ENCODE assay signal across 8 cellular contexts in the genomic region with DNA sequence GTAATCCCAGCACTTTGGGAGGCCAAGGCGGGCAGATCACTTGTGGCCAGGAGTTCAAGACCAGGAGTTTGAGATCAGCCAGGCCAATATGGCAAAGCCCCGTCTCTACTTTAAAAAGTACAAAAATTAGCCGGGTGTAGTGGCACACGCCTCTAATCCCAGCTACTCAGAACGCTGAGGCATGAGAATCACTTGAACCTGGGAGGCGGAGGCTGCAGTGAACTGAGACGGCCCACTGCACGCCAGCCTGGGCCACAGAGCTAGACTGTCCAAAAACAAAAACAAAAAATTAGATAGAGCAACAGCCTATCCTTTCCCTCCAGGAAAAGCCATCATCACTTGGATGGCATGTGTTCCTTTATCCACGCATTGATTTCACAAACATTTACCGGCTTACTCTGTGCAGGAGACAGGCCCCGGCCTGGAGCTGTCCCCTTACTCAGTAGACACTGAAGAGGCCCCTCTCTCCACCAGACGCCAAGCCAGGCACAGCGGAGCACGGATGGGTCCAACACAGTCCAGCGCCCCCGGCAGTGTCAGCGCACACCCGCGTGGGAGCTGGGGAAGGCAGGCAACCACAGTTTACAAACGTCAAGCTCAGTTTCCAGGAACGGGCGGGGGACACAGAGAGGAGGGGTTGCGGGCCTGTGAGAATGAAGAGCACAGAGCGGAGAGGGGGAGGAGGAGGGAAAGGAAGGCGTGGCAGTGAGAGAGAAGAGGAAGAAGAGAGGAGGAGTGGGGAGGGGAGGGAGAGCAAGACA. TPM values are rescaled to one million over a fixed set of nuclear protein-coding genes. Genes with fewer than 3 reads are reported as not detected.
DNase-seq lines count a peak whose midpoint lies in the region; ATAC-seq and TF ChIP-seq lines count a peak whose summit lies in the region.

No MANE protein-coding gene starts in this region.

- no peak for TF ChIP-seq EP300 in stomach (IDR thresholded peaks at IDR 0.05)

- H3K27ac Mint-ChIP-seq in CD4-positive, CD25-positive, alpha-beta regulatory T cell: no peak overlapping the region

- peaks cover 0 to 2% (median 1%) of the 10 kb centered on the region in 7 donors for H3K9me3 Mint-ChIP-seq in CD4-positive, CD25-positive, alpha-beta regulatory T cell

- H3K36me3 Mint-ChIP-seq in CD4-positive, CD25-positive, alpha-beta regulatory T cell: no peaks in the 10 kb centered on the region

- H3K4me3 ChIP-seq in CD4-positive, CD25-positive, alpha-beta regulatory T cell (ENCODE audit: low read depth, low read length): no peak overlapping the region
- H3K4me3 ChIP-seq in SK-N-MC (peak overlapping the region; percentile 68), mucosa of descending colon (no peak overlapping the region), stomach (peak overlapping the region in 2 of 4 donors; percentile 34 to 42), MG63 (no peak overlapping the region)

- intact Hi-C loops in mucosa of descending colon (cut with DNase I, micrococcal nuclease) (no loop called here), stomach (cut with DNase I; ENCODE audit: low total_unique reads) (no loop called here)

- peaks cover 44% of the 10 kb centered on the region for H3K27me3 Mint-ChIP-seq in CD4-positive, CD25-positive, alpha-beta regulatory T cell

- peak overlapping the region; percentile 2 for H3K9ac ChIP-seq in SK-N-MC (ENCODE audit: insufficient read length)

- TF ChIP-seq POLR2A in stomach (IDR thresholded peaks at IDR 0.05): no peak

- TF ChIP-seq CTCF in mucosa of descending colon (IDR thresholded peaks at IDR 0.05) (no peak), stomach (IDR thresholded peaks at IDR 0.05) (no peak)

- peak in 2 of 3 donors; percentile 41 to 92 for DNase-seq in CD4-positive, CD25-positive, alpha-beta regulatory T cell
- DNase-seq in SK-N-MC (ENCODE audit: low read depth, low spot score) (no peak), amniotic epithelial cell (ENCODE audit: low read depth) (peak; percentile 46), mucosa of descending colon (peak; percentile 55 to 64 (median 55)), stomach (no peak), MG63 (no peak)

- H3K36me3 ChIP-seq in CD4-positive, CD25-positive, alpha-beta regulatory T cell (ENCODE audit: control insufficient read depth, insufficient read depth, low read length): no peaks in the 10 kb centered on the region
- no peaks in the 10 kb centered on the region; the same call in 1 of the 2 replicates for H3K36me3 ChIP-seq in SK-N-MC (ENCODE audit: insufficient read depth, low read length)
- H3K36me3 ChIP-seq in mucosa of descending colon (ENCODE audit: low read depth): no peaks in the 10 kb centered on the region
- no peaks in the 10 kb centered on the region for H3K36me3 ChIP-seq in stomach
- H3K36me3 ChIP-seq in MG63: no peaks in the 10 kb centered on the region

- peaks cover 16 to 46% (median 30%) of the 10 kb centered on the region in 4 donors for H3K4me1 Mint-ChIP-seq in CD4-positive, CD25-positive, alpha-beta regulatory T cell

- H3K4me3 Mint-ChIP-seq in CD4-positive, CD25-positive, alpha-beta regulatory T cell: peak overlapping the region; percentile 53 to 84 (median 80)

- 57 to 73% (median 65%) methylated on average over 25 of the region's 25 CpGs for WGBS in stomach, 5 donors

- H3K27me3 ChIP-seq in CD4-positive, CD25-positive, alpha-beta regulatory T cell (ENCODE audit: control insufficient read depth, insufficient read depth, low read length): peaks cover 16% of the 10 kb centered on the region
- H3K27me3 ChIP-seq in stomach: peaks cover 0 to 52% (median 15%) of the 10 kb centered on the region in 3 donors
- H3K27me3 ChIP-seq in MG63: no peaks in the 10 kb centered on the region

- H3K4me1 ChIP-seq in CD4-positive, CD25-positive, alpha-beta regulatory T cell (ENCODE audit: control insufficient read depth, insufficient read depth, low read length, poor library complexity, severe bottlenecking): peaks cover 30% of the 10 kb centered on the region
- H3K4me1 ChIP-seq in mucosa of descending colon (ENCODE audit: low read depth): peaks cover 34% of the 10 kb centered on the region
- peaks cover 13 to 25% (median 20%) of the 10 kb centered on the region in 4 donors for H3K4me1 ChIP-seq in stomach

- ATAC-seq in CD4-positive, CD25-positive, alpha-beta regulatory T cell (ENCODE audit: low read depth in 2 of 2): peak; percentile 54 to 70
- ATAC-seq in mucosa of descending colon: peak; percentile 43
- ATAC-seq in GM21390 (IDR thresholded peaks at IDR 0.05; ENCODE audit: unreplicated experiment): no peak
- no peak for ATAC-seq in HG03097 (IDR thresholded peaks at IDR 0.05; ENCODE audit: low FRiP score, unreplicated experiment)

- H3K27ac ChIP-seq in CD4-positive, CD25-positive, alpha-beta regulatory T cell (ENCODE audit: insufficient read depth, low read length, poor library complexity, severe bottlenecking): no peak overlapping the region
- H3K27ac ChIP-seq in SK-N-MC (peak overlapping the region; percentile 70), stomach (peak overlapping the region in 3 of 5 donors; percentile 47 to 68 (median 66))

- peaks cover 2% of the 10 kb centered on the region in 2 experiments for H3K9me3 ChIP-seq in CD4-positive, CD25-positive, alpha-beta regulatory T cell (ENCODE audit: control insufficient read depth in 2 of 2, low read length in 2 of 2)
- H3K9me3 ChIP-seq in SK-N-MC (ENCODE audit: low read depth, low read length): no peaks in the 10 kb centered on the region
- H3K9me3 ChIP-seq in mucosa of descending colon: no peaks in the 10 kb centered on the region
- peaks cover 0 to 2% (median 0%) of the 10 kb centered on the region in 4 donors for H3K9me3 ChIP-seq in stomach
- peaks cover 1% of the 10 kb centered on the region for H3K9me3 ChIP-seq in MG63

RNA-seq across cellular contexts. Expression of gene GP5, which starts 3.1 kb away (rescaled TPM):
- total RNA-seq in CD4-positive, CD25-positive, alpha-beta regulatory T cell: 1.4 TPM
- polyA plus RNA-seq in CD4-positive, CD25-positive, alpha-beta regulatory T cell: 1 to 10 TPM in 2 of 4 donors, under 1 TPM in 2; 0.41 to 2.7 (median 1.2) TPM
- total RNA-seq in mucosa of descending colon (under 1 TPM in 2 of 3 donors, not detected in 1; 0.07 to 0.19 TPM), stomach (under 1 TPM in 1 of 5 donors, not detected in 4; 0.18 TPM)
- polyA plus RNA-seq in stomach: not detected
- not detected in 2 replicates for total RNA-seq in MG63 (2014; rRNA removed; shearing (Covaris generic); ENCODE audit: low replicate concordance)

RNA-seq across cellular contexts. Expression of gene LRRC15, which starts 26.4 kb away (rescaled TPM):
- not detected for total RNA-seq in CD4-positive, CD25-positive, alpha-beta regulatory T cell
- not detected for polyA plus RNA-seq in CD4-positive, CD25-positive, alpha-beta regulatory T cell
- total RNA-seq in mucosa of descending colon: 1 to 10 TPM in 1 of 3 donors, under 1 TPM in 2; 0.22 to 1.8 (median 0.29) TPM
- under 1 TPM in 2 of 5 donors, not detected in 3; 0.37 to 0.43 TPM for total RNA-seq in stomach
- 1 to 10 TPM in 2 of 3 donors, under 1 TPM in 1; 0.03 to 1.7 (median 1.1) TPM for polyA plus RNA-seq in stomach
- 0.07 and 0.49 TPM in 2 replicates for total RNA-seq in MG63 (2014; rRNA removed; shearing (Covaris generic); ENCODE audit: low replicate concordance)

RNA-seq across cellular contexts. Expression of gene CPN2, which starts 44.8 kb away (rescaled TPM):
- not detected for total RNA-seq in CD4-positive, CD25-positive, alpha-beta regulatory T cell
- not detected for polyA plus RNA-seq in CD4-positive, CD25-positive, alpha-beta regulatory T cell
- under 1 TPM in 1 of 3 donors, not detected in 2; 0.14 TPM for total RNA-seq in mucosa of descending colon
- not detected for total RNA-seq in stomach
- not detected for polyA plus RNA-seq in stomach
- total RNA-seq in MG63 (2014; rRNA removed; shearing (Covaris generic); ENCODE audit: low replicate concordance): not detected in 2 replicates

Comparison
In these comparisons a context has a peak if more than half of its experiments do, and no peak if none do; other contexts are left out.
1. ATAC-seq: peak in CD4-positive, CD25-positive, alpha-beta regulatory T cell (2 of 2) and mucosa of descending colon (single experiment); none in GM21390 (single experiment) and HG03097 (single experiment).
2. DNase-seq: peak in CD4-positive, CD25-positive, alpha-beta regulatory T cell (2 of 3), amniotic epithelial cell (single experiment) and mucosa of descending colon (3 of 3); none in SK-N-MC (single experiment), stomach (single experiment) and MG63 (single experiment).